ENCODE assay signal across 1 cellular context in the genomic region with DNA sequence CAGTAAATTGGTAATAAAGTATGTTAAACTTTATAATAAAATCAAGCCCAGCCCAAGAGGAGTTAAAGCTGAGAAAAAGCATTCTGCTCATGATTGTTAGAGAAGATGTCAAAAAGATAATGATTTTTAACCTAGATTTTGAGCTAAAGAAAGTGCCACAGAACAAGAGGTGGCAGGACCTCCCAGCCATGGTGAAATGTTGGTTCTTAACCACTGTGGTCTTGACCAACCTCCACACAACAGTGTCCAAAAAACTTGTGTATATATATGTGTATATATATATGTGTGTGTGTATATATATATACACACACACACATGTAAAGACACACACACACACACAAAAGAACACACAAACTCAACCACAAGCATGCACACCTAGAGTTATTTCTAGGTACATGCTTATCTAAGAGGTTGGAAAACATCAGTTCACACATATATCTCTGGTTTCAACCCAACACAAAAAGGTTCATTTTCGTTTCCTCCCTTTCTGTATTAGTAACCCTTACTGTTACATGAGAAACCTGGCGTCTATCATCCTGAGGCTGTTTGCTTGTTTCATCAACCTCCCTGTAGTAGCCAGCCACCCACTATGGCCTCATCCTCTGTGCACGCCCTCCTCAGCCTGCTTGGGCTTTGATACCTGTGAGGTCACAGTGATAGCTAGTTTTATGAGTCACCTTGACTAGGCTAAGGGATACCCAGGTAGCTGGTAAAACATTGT.
TF ChIP-seq lines count a peak whose summit lies in the region.

No MANE protein-coding gene starts in this region.

TF ChIP-seq in GM23338, 12 proteins besides CTCF, POLR2A, EP300 and RAD21 (continued from another document):
- TF ChIP-seq ZNF462 (CRISPR knock-in tag; IDR thresholded peaks at IDR 0.05) (no peak), NANOG (IDR thresholded peaks at IDR 0.05; ENCODE audit: borderline replicate concordance) (no peak), ETS1 (IDR thresholded peaks at IDR 0.05) (no peak), EZH2 (IDR thresholded peaks at IDR 0.05; ENCODE audit: low read depth, unreplicated experiment) (no peak)
